13 cellular contexts compared by ENCODE assay signal in the genomic region with DNA sequence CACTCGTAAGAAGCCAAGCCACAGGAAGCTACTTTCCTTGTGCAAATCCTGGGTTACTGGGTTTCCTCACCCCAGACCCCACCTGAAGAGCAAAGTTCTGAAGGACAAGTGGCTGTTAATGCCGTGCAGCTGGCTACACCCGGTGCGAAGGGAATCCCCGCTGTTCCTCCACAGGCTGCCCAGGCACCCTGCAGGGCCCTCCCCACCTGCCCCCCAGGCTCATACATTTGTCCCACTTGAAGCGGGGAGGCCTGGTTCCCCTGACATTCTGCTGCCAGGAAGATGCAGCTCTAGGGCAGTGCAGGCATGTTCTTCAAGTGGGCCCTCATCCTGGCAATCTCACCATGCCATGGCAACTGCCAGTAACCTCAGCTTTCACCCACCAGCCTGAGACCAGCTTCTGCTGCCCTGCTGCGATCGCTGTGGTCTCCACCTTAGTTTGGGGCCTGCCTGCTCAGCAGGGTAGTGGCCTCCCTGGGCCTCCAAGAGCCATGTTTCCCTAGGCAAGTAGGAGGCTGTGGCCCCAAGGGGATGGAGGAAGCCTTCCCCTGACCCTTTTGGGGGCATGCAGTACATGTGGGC.
"Had no signal": no experiment of that assay in that cellular context is flagged by ENCODE, and none has a peak within 500 bp of the region (broad histone marks: within the 10 kb centered on the region; RNA-seq: fewer than 3 reads in every experiment).

No MANE protein-coding gene starts in this region.

- H3K27me3 Mint-ChIP-seq: activated naive CD8-positive, alpha-beta T cell had no signal

- DNase-seq: activated CD4-positive, alpha-beta T cell treated with anti-CD3 and anti-CD28 coated beads for 48 hours; activated effector memory CD4-positive, alpha-beta T cell treated with anti-CD3 and anti-CD28 coated beads, Interleukin-2, amount 50 U/mL, for 16 hours; activated T-cell treated with anti-CD3 and anti-CD28 coated beads, Interleukin-2, amount 50 U/mL, for 1 hour; amygdala; cerebellar nuclear complex; dermis blood vessel endothelial cell; hippocampal formation; kidney glomerular epithelial cell; midbrain; stimulated activated CD4-positive, alpha-beta T cell treated with anti-CD3 and anti-CD28 coated beads, Interleukin-4, amount 100 ng/mL, for 4 hours; T-helper 1 cell had no signal

- H3K4me3 ChIP-seq: tibial nerve had no signal

- H3K27ac ChIP-seq: tibial nerve had no signal

- H3K9me3 ChIP-seq: tibial nerve had no signal

- H3K27me3 ChIP-seq: tibial nerve had no signal

- H3K27ac Mint-ChIP-seq: activated naive CD8-positive, alpha-beta T cell had no signal

- H3K4me3 Mint-ChIP-seq: activated naive CD8-positive, alpha-beta T cell had no signal
